ENCODE assay signal across 14 cellular contexts in the genomic region with DNA sequence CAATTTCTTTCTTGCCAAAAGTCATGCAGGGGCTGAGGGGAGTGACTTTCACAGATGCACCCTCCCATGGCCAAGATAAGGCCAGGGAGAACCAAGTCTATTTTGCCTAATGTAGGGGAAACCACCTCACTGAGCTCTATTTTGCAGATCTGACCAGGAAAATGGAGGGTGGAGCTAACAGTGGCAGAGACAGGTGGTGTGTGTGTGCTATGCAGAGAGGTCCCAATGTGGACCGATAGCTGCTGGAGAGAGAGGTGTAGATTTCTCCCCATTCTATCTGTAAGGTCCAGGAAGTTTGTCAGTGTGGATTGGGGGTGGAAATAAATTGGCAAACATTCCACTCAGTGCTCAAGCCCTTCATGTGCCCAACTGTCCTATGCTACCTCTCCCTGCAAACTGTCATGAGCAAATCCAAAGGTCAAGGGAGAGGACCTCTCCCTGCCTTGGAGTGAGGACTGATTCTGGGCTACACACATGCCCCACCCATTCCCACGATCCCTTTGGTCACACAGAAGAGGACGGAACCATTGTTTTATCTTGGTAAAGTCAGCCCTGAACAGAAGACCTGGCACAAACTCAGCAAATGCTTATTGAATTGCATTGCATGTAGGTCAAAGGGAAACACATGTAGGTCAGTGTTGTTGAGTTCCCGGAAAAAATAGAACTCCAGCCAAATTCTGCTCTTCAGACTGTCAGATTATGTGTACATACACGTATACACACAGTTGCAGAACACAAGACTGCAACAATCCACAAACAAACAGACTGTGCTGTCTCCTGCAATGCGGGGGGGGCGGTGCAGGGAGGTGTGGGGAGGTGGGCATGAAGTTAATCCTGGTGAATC.
A peak's percentile ranks its signal among the peaks of the same experiment; 100 is the strongest.
DNase-seq lines count a peak whose midpoint lies in the region; ATAC-seq and TF ChIP-seq lines count a peak whose summit lies in the region.
"Had no signal": no experiment of that assay in that cellular context is flagged by ENCODE, and none has a peak within 500 bp of the region (broad histone marks: within the 10 kb centered on the region; RNA-seq: fewer than 3 reads in every experiment).

No MANE protein-coding gene starts in this region.

- peak overlapping the region; percentile 14 to 81 (median 56) for H3K4me3 Mint-ChIP-seq in CD4-positive, alpha-beta memory T cell
- H3K4me3 Mint-ChIP-seq: nephron progenitor cell had no signal

- DNase-seq in CD4-positive, alpha-beta memory T cell, result peak in 3 of 5 donors; percentile 6 to 15 (median 12)
- peak; percentile 44 for DNase-seq in fibroblast of villous mesenchyme (ENCODE audit: low read depth)
- peak; percentile 44 for DNase-seq in mucosa of gallbladder (ENCODE audit: low spot score)
- no peak for DNase-seq in NCI-H2227 (lab: John Stamatoyannopoulos, UW; ENCODE audit: unreplicated experiment)
- no peak for DNase-seq in RPMI8226
- no peak for DNase-seq in NCI-H187 treated with DMSO at 0.1 percent for 48 hours (lab: John Stamatoyannopoulos, UW)
- DNase-seq: activated CD4-positive, alpha-beta T cell treated with anti-CD3 and anti-CD28 coated beads, Interleukin-2, amount 50 U/mL, for 4 hours; activated gamma-delta T cell; central memory CD4-positive, alpha-beta T cell; DMS53; nephron progenitor cell had no signal

- no peaks in the 10 kb centered on the region for H3K36me3 ChIP-seq in CD4-positive, alpha-beta memory T cell (ENCODE audit: insufficient read depth, low read length)

- CTCF ChIA-PET in CD4-positive, alpha-beta memory T cell (lab: Charles Lee; ENCODE audit: partially characterized antibody), result interaction anchor here (1.5 to 7.8 kb wide), 3 partner anchors 16 to 18 kb away, joined by 5 to 49 read pairs (median 7); no protein-coding TSS in a partner anchor

- no peaks in the 10 kb centered on the region for H3K27me3 Mint-ChIP-seq in CD4-positive, alpha-beta memory T cell

- peaks cover 0 to 2% of the 10 kb centered on the region in 2 donors for H3K36me3 Mint-ChIP-seq in CD4-positive, alpha-beta memory T cell

- no peak for TF ChIP-seq CTCF in VCaP (conservative IDR thresholded peaks at IDR 0.05)
- no peak for TF ChIP-seq CTCF in fibroblast of villous mesenchyme (IDR thresholded peaks at IDR 0.05; ENCODE audit: insufficient read depth, low read depth, low read length)

- peaks cover 1 to 36% (median 19%) of the 10 kb centered on the region in 4 donors for H3K4me1 Mint-ChIP-seq in CD4-positive, alpha-beta memory T cell

- H3K4me1 ChIP-seq in CD4-positive, alpha-beta memory T cell (ENCODE audit: insufficient read depth, low read length), result peaks cover 16% of the 10 kb centered on the region

- H3K9me3 Mint-ChIP-seq in CD4-positive, alpha-beta memory T cell, result no peaks in the 10 kb centered on the region
- H3K9me3 Mint-ChIP-seq: nephron progenitor cell had no signal

- intact Hi-C loops in CD4-positive, alpha-beta memory T cell (cut with micrococcal nuclease), result no loop called here

- no peak for ATAC-seq in HG03442 (IDR thresholded peaks at IDR 0.05; ENCODE audit: unreplicated experiment)

- H3K27me3 ChIP-seq in CD4-positive, alpha-beta memory T cell (ENCODE audit: insufficient read depth, low read length), result no peaks in the 10 kb centered on the region
- H3K27me3 ChIP-seq: tibial nerve had no signal

- H3K4me3 ChIP-seq in CD4-positive, alpha-beta memory T cell (ENCODE audit: low read length in 2 of 2), result no peak overlapping the region
- H3K4me3 ChIP-seq in fibroblast of villous mesenchyme (ENCODE audit: low read depth, low read length), result no peak overlapping the region
- H3K4me3 ChIP-seq: tibial nerve had no signal

- H3K27ac ChIP-seq in CD4-positive, alpha-beta memory T cell (ENCODE audit: low read depth, low read length), result no peak overlapping the region
- peak overlapping the region; percentile 41 for H3K27ac ChIP-seq in VCaP

- POLR2A ChIA-PET in CD4-positive, alpha-beta memory T cell (lab: Charles Lee; ENCODE audit: partially characterized antibody), result interaction anchor here (0.6 kb wide), 1 partner anchor 13 kb away, joined by 3 read pairs; no protein-coding TSS in a partner anchor

- no peaks in the 10 kb centered on the region for H3K9me3 ChIP-seq in CD4-positive, alpha-beta memory T cell (ENCODE audit: control insufficient read depth in 1 of 2, low read length in 2 of 2)
- H3K9me3 ChIP-seq: tibial nerve had no signal

- H3K27ac Mint-ChIP-seq in CD4-positive, alpha-beta memory T cell, result peak overlapping the region in 6 of 7 donors; percentile 76 to 88 (median 84)
- H3K27ac Mint-ChIP-seq: nephron progenitor cell had no signal

Comparison
In these comparisons a context has a peak if more than half of its experiments do, and no peak if none do; other contexts are left out.
1. DNase-seq: peak in CD4-positive, alpha-beta memory T cell (3 of 5), fibroblast of villous mesenchyme (single experiment) and mucosa of gallbladder (single experiment); none in NCI-H2227 (single experiment), RPMI8226 (single experiment) and NCI-H187 treated with DMSO at 0.1 percent for 48 hours (single experiment).